In genomic region chr1:22829001-22829989, GRCh38 we compare ENCODE assay signal across 15 cellular contexts.
DNase-seq lines count a peak whose midpoint lies in the region; ATAC-seq, FAIRE-seq and TF ChIP-seq lines count a peak whose summit lies in the region.
"Had no signal": no experiment of that assay in that cellular context is flagged by ENCODE, and none has a peak within 500 bp of the region (broad histone marks: within the 10 kb centered on the region; RNA-seq: fewer than 3 reads in every experiment).

No MANE protein-coding gene starts in this region.

- H3K9me2 ChIP-seq in SK-N-SH: no peaks in the 10 kb centered on the region

- no peak overlapping the region; the same call in 1 of the 2 replicates for H2AK5ac ChIP-seq in H1 (ENCODE audit: low read depth, low read length)

- TF ChIP-seq EP300 in SK-N-SH (IDR thresholded peaks at IDR 0.05; ENCODE audit: borderline replicate concordance in 1 of 2, low read depth in 1 of 2, low read length in 1 of 2) (no peak), H1 (IDR thresholded peaks at IDR 0.05; ENCODE audit: borderline replicate concordance in 1 of 2, low read depth in 2 of 2, low read length in 2 of 2) (no peak)

- H4K91ac ChIP-seq in H1 (replicated peaks; ENCODE audit: insufficient read length, low read length): no peak overlapping the region

- H3K27ac ChIP-seq in SK-N-SH (ENCODE audit: low read depth in 2 of 2, low read length in 1 of 2) (peak overlapping the region in 1 of 2 experiments; percentile 90; a peak in 2 of 4 replicates), H1 (ENCODE audit: low read depth, low read length) (no peak overlapping the region)
- H3K27ac ChIP-seq: SJSA1 had no signal

- TF ChIP-seq RAD21 in SK-N-SH (IDR thresholded peaks at IDR 0.05; ENCODE audit: low read length) (no peak), H1 (IDR thresholded peaks at IDR 0.05 in 1 of 2, conservative IDR thresholded peaks at IDR 0.05 in 1 of 2; ENCODE audit: low read depth in 2 of 2, low read length in 2 of 2) (no peak)

- H3K4me2 ChIP-seq in SK-N-SH: no peak overlapping the region
- H3K4me2 ChIP-seq in H1 (ENCODE audit: insufficient read depth in 1 of 2, low read depth in 2 of 2, low read length in 2 of 2): no peak overlapping the region

- peaks cover 50 to 51% of the 10 kb centered on the region in 2 experiments for H3K4me1 ChIP-seq in SK-N-SH (ENCODE audit: control insufficient read depth in 1 of 2, insufficient read depth in 2 of 2, low read depth in 1 of 2, low read length in 1 of 2)
- H3K4me1 ChIP-seq in H1 (replicated peaks in 1 of 4; ENCODE audit: control insufficient read depth in 3 of 4, insufficient read depth in 4 of 4, low read length in 3 of 4): peaks cover 14 to 23% (median 15%) of the 10 kb centered on the region in 4 experiments

- FAIRE-seq in H1 (lab: Jason Lieb, UNC): no peak
- FAIRE-seq: D721Med, small intestine had no signal

- H2BK120ac ChIP-seq in H1 (replicated peaks; ENCODE audit: low read depth, low read length): no peak overlapping the region

- H3K4me3 Mint-ChIP-seq in type B pancreatic cell: peak overlapping the region; percentile 58
- H3K4me3 Mint-ChIP-seq: activated T-cell treated with anti-CD3 and anti-CD28 coated beads, Interleukin-2, amount 50 U/mL, for 24 hours had no signal

- H3K27me3 ChIP-seq in SK-N-SH (ENCODE audit: insufficient read depth): no peaks in the 10 kb centered on the region
- H3K27me3 ChIP-seq in H1 (replicated peaks in 1 of 4; ENCODE audit: control insufficient read depth in 3 of 4, extremely low read depth in 1 of 4, insufficient read depth in 3 of 4, low read length in 3 of 4): no peaks in the 10 kb centered on the region
- H3K27me3 ChIP-seq: SJSA1 had no signal

- H3K4ac ChIP-seq in H1 (replicated peaks; ENCODE audit: insufficient read length, low read depth, low read length): no peak overlapping the region

- H3K18ac ChIP-seq in H1 (ENCODE audit: extremely low read depth, low read length): peak overlapping the region; percentile 42; the same call in 1 of the 2 replicates

- peak overlapping the region; percentile 89 for H3K27ac Mint-ChIP-seq in type B pancreatic cell
- H3K27ac Mint-ChIP-seq: activated T-cell treated with anti-CD3 and anti-CD28 coated beads, Interleukin-2, amount 50 U/mL, for 24 hours had no signal

- H3K23me2 ChIP-seq in H1 (ENCODE audit: low read depth, low read length): no peaks in the 10 kb centered on the region

- H2AFZ ChIP-seq in SK-N-SH (ENCODE audit: low read depth) (no peak overlapping the region), H1 (ENCODE audit: low read length) (no peak overlapping the region)

- H2BK15ac ChIP-seq in H1 (ENCODE audit: low read length): peak overlapping the region; percentile 31; the same call in 1 of the 2 replicates

- no peak overlapping the region for H3K14ac ChIP-seq in H1 (ENCODE audit: insufficient read length)

- TF ChIP-seq CTCF in SK-N-SH (IDR thresholded peaks at IDR 0.05) (no peak), H1 (IDR thresholded peaks at IDR 0.05; ENCODE audit: control extremely low read depth in 1 of 3, insufficient read depth in 1 of 3, low read depth in 1 of 3, low read length in 3 of 3) (no peak), type B pancreatic cell (conservative IDR thresholded peaks at IDR 0.05) (no peak)

- H3K79me2 ChIP-seq in SK-N-SH (ENCODE audit: insufficient read depth): peaks cover 3% of the 10 kb centered on the region; the same call in 1 of the 2 replicates
- H3K79me2 ChIP-seq in H1 (ENCODE audit: control insufficient read depth in 1 of 2, insufficient read depth in 2 of 2, low read length in 2 of 2): no peaks in the 10 kb centered on the region

- H4K20me1 ChIP-seq in SK-N-SH (ENCODE audit: insufficient read depth) (no peaks in the 10 kb centered on the region), H1 (replicated peaks in 1 of 2; ENCODE audit: control insufficient read depth in 1 of 2, insufficient read depth in 2 of 2, low read length in 2 of 2) (peaks cover 0 to 2% of the 10 kb centered on the region in 2 experiments)

- H2BK12ac ChIP-seq in H1 (ENCODE audit: low read depth, low read length): peak overlapping the region; percentile 20; the same call in 1 of the 2 replicates

- H3K36me3 Mint-ChIP-seq in type B pancreatic cell: no peaks in the 10 kb centered on the region

- no peak overlapping the region for H3K56ac ChIP-seq in H1 (replicated peaks; ENCODE audit: insufficient read length, low read depth, low read length)

- H4K5ac ChIP-seq in H1 (ENCODE audit: insufficient read length, low read depth, low read length): no peak overlapping the region

- ATAC-seq in SK-N-SH treated with all-trans-retinoic acid at 6 μM for 48 hours (no peak), GM21576 (IDR thresholded peaks at IDR 0.05; ENCODE audit: unreplicated experiment) (no peak), HG03025 (IDR thresholded peaks at IDR 0.05; ENCODE audit: low FRiP score, unreplicated experiment) (no peak)

- H3K79me1 ChIP-seq in H1 (ENCODE audit: low read depth, low read length): no peaks in the 10 kb centered on the region

- H3K9me3 ChIP-seq in SK-N-SH: no peaks in the 10 kb centered on the region
- H3K9me3 ChIP-seq in H1 (ENCODE audit: insufficient read depth in 2 of 2, low read depth in 1 of 2, low read length in 1 of 2): no peaks in the 10 kb centered on the region
- H3K9me3 ChIP-seq: SJSA1 had no signal

- CTCF ChIA-PET in SK-N-SH (lab: Yijun Ruan, JAX) (interaction anchor here (1.1 to 1.3 kb wide), 2 partner anchors 14 to 33 kb away, joined by 3 read pairs; no protein-coding TSS in a partner anchor), H1 (lab: Charles Lee; ENCODE audit: partially characterized antibody) (interaction anchor here (1.1 to 1.6 kb wide), 4 partner anchors 20 to 33 kb away, joined by 3 to 11 read pairs (median 3); no protein-coding TSS in a partner anchor)

- H3K4me3 ChIP-seq in SK-N-SH (ENCODE audit: low read depth in 2 of 2, low read length in 1 of 2) (no peak overlapping the region; a peak in 1 of 4 replicates), H1 (ENCODE audit: extremely low read depth in 1 of 4, insufficient read depth in 2 of 4, low read depth in 3 of 4, low read length in 4 of 4) (no peak overlapping the region)
- H3K4me3 ChIP-seq: SJSA1 had no signal

- H3K36me3 ChIP-seq in SK-N-SH (replicated peaks in 1 of 2; ENCODE audit: control insufficient read depth in 1 of 2, insufficient read depth in 2 of 2, low read length in 1 of 2) (no peaks in the 10 kb centered on the region), H1 (ENCODE audit: control insufficient read depth in 2 of 4, insufficient read depth in 4 of 4, low read length in 3 of 4) (no peaks in the 10 kb centered on the region)
- H3K36me3 ChIP-seq: SJSA1 had no signal

- H2BK20ac ChIP-seq in H1 (ENCODE audit: low read length): no peak overlapping the region

- H3K9ac ChIP-seq in SK-N-SH (no peak overlapping the region), H1 (replicated peaks in 1 of 4; ENCODE audit: extremely low read depth in 1 of 4, low read depth in 3 of 4, low read length in 3 of 4) (no peak overlapping the region)

- no peaks in the 10 kb centered on the region for H3K9me3 Mint-ChIP-seq in type B pancreatic cell
- H3K9me3 Mint-ChIP-seq: activated T-cell treated with anti-CD3 and anti-CD28 coated beads, Interleukin-2, amount 50 U/mL, for 24 hours had no signal

- H4K8ac ChIP-seq in H1 (ENCODE audit: extremely low read depth, insufficient read depth, low read length): no peak overlapping the region

- H3K23ac ChIP-seq in H1 (ENCODE audit: insufficient read length): no peak overlapping the region

- no peak for TF ChIP-seq POLR2A in H1 (IDR thresholded peaks at IDR 0.05; ENCODE audit: control extremely low read depth in 1 of 2, low read depth in 2 of 2, low read length in 2 of 2)

- POLR2A ChIA-PET in SK-N-SH (lab: Yijun Ruan, JAX): no interaction called here
- POLR2A ChIA-PET in H1 (lab: Charles Lee; ENCODE audit: partially characterized antibody): interaction anchor here (0.7 kb wide), 1 partner anchor 15 kb away, joined by 3 read pairs; no protein-coding TSS in a partner anchor

- WGBS in SK-N-SH (ENCODE audit: low lambda C conversion rate): 86% methylated on average over 11 of the region's 18 CpGs
- WGBS in H1 (ENCODE audit: extremely low coverage in 1 of 2, insufficient coverage in 1 of 2, insufficient read length in 1 of 2, insufficient replicate concordance in 2 of 2, low coverage in 1 of 2, low lambda C conversion rate in 2 of 2, missing lambda C conversion rate in 1 of 2), 2 experiments: 76% methylated on average over 17 of the region's 18 CpGs; no CpG with 5 or more reads in 1 of the 2 experiments

- no peak overlapping the region for H2BK5ac ChIP-seq in H1 (ENCODE audit: low read depth, low read length)

- DNase-seq in SK-N-SH (no peak), H1 (ENCODE audit: low read depth in 1 of 2, low spot score in 2 of 2) (no peak), medulla oblongata (ENCODE audit: extremely low spot score) (peak; percentile 58), type B pancreatic cell (ENCODE audit: extremely low spot score, unreplicated experiment) (no peak), hepatic stellate cell (ENCODE audit: low spot score) (no peak)
- DNase-seq: 8988T; activated T-cell treated with anti-CD3 and anti-CD28 coated beads, Interleukin-2, amount 50 U/mL, for 24 hours; NCI-H1105 treated with DMSO at 0.1 percent for 48 hours; NCI-H774; small intestine had no signal

- no peaks in the 10 kb centered on the region for H3K27me3 Mint-ChIP-seq in type B pancreatic cell

- H3K4me1 Mint-ChIP-seq in type B pancreatic cell (ENCODE audit: unreplicated experiment): peaks cover 49% of the 10 kb centered on the region

- H3F3A ChIP-seq in SK-N-SH (replicated peaks; ENCODE audit: insufficient read depth): peaks cover 35% of the 10 kb centered on the region

TF ChIP-seq in SK-N-SH treated with all-trans-retinoic acid at 6 μM for 48 hours, 23 proteins besides CTCF, POLR2A, EP300 and RAD21 (continues in another document):
- TF ChIP-seq OSR1 (CRISPR knock-in tag; IDR thresholded peaks at IDR 0.05): no peak

TF ChIP-seq in H1, 55 proteins besides CTCF, POLR2A, EP300 and RAD21:
- no peak for TF ChIP-seq NANOG (IDR thresholded peaks at IDR 0.05; ENCODE audit: insufficient read depth, low read depth, low read length, poor library complexity, severe bottlenecking)
- TF ChIP-seq NRF1 (IDR thresholded peaks at IDR 0.05; ENCODE audit: low read depth, low read length): no peak
- TF ChIP-seq JUND (IDR thresholded peaks at IDR 0.05; ENCODE audit: low read length): no peak
- TF ChIP-seq SAP30 (IDR thresholded peaks at IDR 0.05; ENCODE audit: insufficient read depth, insufficient replicate concordance, low read length): no peak
- TF ChIP-seq BCL11A (IDR thresholded peaks at IDR 0.05; ENCODE audit: low read depth in 2 of 2, low read length in 2 of 2): no peak
- TF ChIP-seq EZH2 (IDR thresholded peaks at IDR 0.05; ENCODE audit: low read depth, low read length, severe bottlenecking): no peak
- no peak for TF ChIP-seq SP2 (IDR thresholded peaks at IDR 0.05; ENCODE audit: low read length)
